ENCODE assay signal across 1 cellular context in genomic region chrX:47098746-47099145, GRCh38.
TF ChIP-seq lines count a peak whose summit lies in the region.

No MANE protein-coding gene starts in this region.

TF ChIP-seq in HCT116, 20 proteins besides CTCF, POLR2A, EP300 and RAD21 (continued from another document):
- TF ChIP-seq SRF (IDR thresholded peaks at IDR 0.05; ENCODE audit: low read depth) (no peak), CEBPB (IDR thresholded peaks at IDR 0.05; ENCODE audit: low read depth) (no peak), EGR1 (IDR thresholded peaks at IDR 0.05; ENCODE audit: low read depth) (no peak)
